ENCODE assay signal across 19 cellular contexts in genomic region chr2:32806857-32807256, GRCh38.
DNase-seq lines count a peak whose midpoint lies in the region; ATAC-seq and TF ChIP-seq lines count a peak whose summit lies in the region.
"Had no signal": no experiment of that assay in that cellular context is flagged by ENCODE, and none has a peak within 500 bp of the region (broad histone marks: within the 10 kb centered on the region; RNA-seq: fewer than 3 reads in every experiment).

No MANE protein-coding gene starts in this region.

- DNase-seq in DMS53 (lab: John Stamatoyannopoulos, UW) (peak; percentile 42), DMS53 treated with DMSO at 0.1 percent for 48 hours (lab: John Stamatoyannopoulos, UW; ENCODE audit: unreplicated experiment) (no peak), RWPE2 (ENCODE audit: low spot score) (no peak), epithelial cell of esophagus (ENCODE audit: low read depth) (peak; percentile 88), kidney tubule cell (ENCODE audit: low spot score) (peak; percentile 50), OCI-LY7 (ENCODE audit: low spot score) (no peak)
- no peak for DNase-seq in activated T-cell treated with anti-CD3 and anti-CD28 coated beads, Interleukin-2, amount 50 U/mL, for 24 hours
- DNase-seq: AML-193; Caco-2; CD4-positive, alpha-beta T cell; DMS79 treated with DMSO at 0.1 percent for 48 hours; GF-D8; H9 had no signal

- no peak overlapping the region for H3K27ac Mint-ChIP-seq in activated T-cell treated with anti-CD3 and anti-CD28 coated beads, Interleukin-2, amount 50 U/mL, for 24 hours
- H3K27ac Mint-ChIP-seq: CD4-positive, alpha-beta T cell; H9 had no signal

- H3K27me3 Mint-ChIP-seq in activated T-cell treated with anti-CD3 and anti-CD28 coated beads, Interleukin-2, amount 50 U/mL, for 24 hours: no peaks in the 10 kb centered on the region
- H3K27me3 Mint-ChIP-seq: CD4-positive, alpha-beta T cell had no signal

- no peaks in the 10 kb centered on the region for H3K79me2 ChIP-seq in OCI-LY7 (ENCODE audit: insufficient read depth, low read depth, low read length)

- peaks cover 52% of the 10 kb centered on the region for H3K36me3 Mint-ChIP-seq in activated T-cell treated with anti-CD3 and anti-CD28 coated beads, Interleukin-2, amount 50 U/mL, for 24 hours (ENCODE audit: low read depth)

- H4K20me1 ChIP-seq in OCI-LY7 (ENCODE audit: insufficient read depth, low read length): no peaks in the 10 kb centered on the region

- POLR2A ChIA-PET in OCI-LY7 (lab: Charles Lee): interaction anchor here (0.6 kb wide), 1 partner anchor 115 kb away, joined by 5 read pairs; no protein-coding TSS in a partner anchor

- no peaks in the 10 kb centered on the region for H3K27me3 ChIP-seq in RWPE2 (ENCODE audit: insufficient read depth, poor library complexity, severe bottlenecking)

- intact Hi-C loops in OCI-LY7 (cut with micrococcal nuclease; ENCODE audit: unreplicated experiment): no loop called here

- H3K9me2 ChIP-seq in OCI-LY7 (ENCODE audit: insufficient read depth, low read length): no peaks in the 10 kb centered on the region

- H3K27ac ChIP-seq in RWPE2 (ENCODE audit: poor library complexity, severe bottlenecking) (no peak overlapping the region), OCI-LY7 (ENCODE audit: low read depth, low read length, poor library complexity, severe bottlenecking) (no peak overlapping the region)
- H3K27ac ChIP-seq: 22Rv1, A549, C4-2B, HL-60 had no signal

- H3K4me2 ChIP-seq in OCI-LY7 (ENCODE audit: low read length): no peak overlapping the region
- H3K4me2 ChIP-seq: A549 had no signal

- no peak for TF ChIP-seq CTCF in RWPE2 (IDR thresholded peaks at IDR 0.05; ENCODE audit: poor library complexity, severe bottlenecking)
- TF ChIP-seq CTCF in epithelial cell of esophagus (IDR thresholded peaks at IDR 0.05; ENCODE audit: insufficient read depth, low read depth, low read length, missing control alignments): no peak
- TF ChIP-seq CTCF in OCI-LY7 (conservative IDR thresholded peaks at IDR 0.05; ENCODE audit: low read length): no peak

- no peaks in the 10 kb centered on the region for H3K36me3 ChIP-seq in RWPE2 (ENCODE audit: low read depth)
- H3K36me3 ChIP-seq in OCI-LY7 (ENCODE audit: insufficient read depth, low read length): peaks cover 12% of the 10 kb centered on the region

- H2AFZ ChIP-seq in OCI-LY7 (ENCODE audit: low read length): no peak overlapping the region

- peak; percentile 81; the same call in 2 of the 3 replicates for ATAC-seq in RWPE2 (ENCODE audit: low read depth)
- ATAC-seq in SK-N-SH treated with all-trans-retinoic acid at 6 μM for 48 hours: no peak
- ATAC-seq: A549, GM12878 had no signal

- H3K9me3 Mint-ChIP-seq in activated T-cell treated with anti-CD3 and anti-CD28 coated beads, Interleukin-2, amount 50 U/mL, for 24 hours: no peaks in the 10 kb centered on the region
- H3K9me3 Mint-ChIP-seq: CD4-positive, alpha-beta T cell; H9 had no signal

- CTCF ChIA-PET in OCI-LY7 (lab: Charles Lee; ENCODE audit: unreplicated experiment): no interaction called here

- H3K4me3 Mint-ChIP-seq in activated T-cell treated with anti-CD3 and anti-CD28 coated beads, Interleukin-2, amount 50 U/mL, for 24 hours: no peak overlapping the region
- H3K4me3 Mint-ChIP-seq: CD4-positive, alpha-beta T cell; H9 had no signal

- peaks cover 13% of the 10 kb centered on the region for H3K4me1 ChIP-seq in RWPE2 (ENCODE audit: insufficient read depth, poor library complexity, severe bottlenecking)
- no peaks in the 10 kb centered on the region for H3K4me1 ChIP-seq in OCI-LY7 (ENCODE audit: insufficient read depth, low read length, poor library complexity, severe bottlenecking)

- H3K4me3 ChIP-seq in RWPE2 (ENCODE audit: severe bottlenecking): no peak overlapping the region
- H3K4me3 ChIP-seq in epithelial cell of esophagus (ENCODE audit: low read length): no peak overlapping the region
- H3K4me3 ChIP-seq in OCI-LY7 (ENCODE audit: low read depth, low read length, poor library complexity, severe bottlenecking): no peak overlapping the region
- H3K4me3 ChIP-seq: A549, GM12878 had no signal

- BruUV-seq in OCI-LY7 (replicated peaks; lab: Mats Ljungman, UMichigan): no TSS peak

- H3K9me3 ChIP-seq in RWPE2 (ENCODE audit: severe bottlenecking) (no peaks in the 10 kb centered on the region), OCI-LY7 (ENCODE audit: low read length) (no peaks in the 10 kb centered on the region)
- H3K9me3 ChIP-seq: A549 had no signal

- no peaks in the 10 kb centered on the region for H3K4me1 Mint-ChIP-seq in activated T-cell treated with anti-CD3 and anti-CD28 coated beads, Interleukin-2, amount 50 U/mL, for 24 hours (ENCODE audit: low read depth)
- H3K4me1 Mint-ChIP-seq: H9 had no signal

TF ChIP-seq in SK-N-SH treated with all-trans-retinoic acid at 6 μM for 48 hours, 23 proteins besides CTCF, POLR2A, EP300 and RAD21:
- no peak for TF ChIP-seq BACH2 (CRISPR knock-in tag; IDR thresholded peaks at IDR 0.05; ENCODE audit: borderline replicate concordance)

Comparison
In these comparisons a context has a peak if more than half of its experiments do, and no peak if none do; other contexts are left out.
1. DNase-seq: peak in DMS53 (single experiment), epithelial cell of esophagus (single experiment) and kidney tubule cell (single experiment); none in DMS53 treated with DMSO at 0.1 percent for 48 hours (single experiment), RWPE2 (single experiment), OCI-LY7 (single experiment) and activated T-cell treated with anti-CD3 and anti-CD28 coated beads, Interleukin-2, amount 50 U/mL, for 24 hours (single experiment).